Comparison of ENCODE assay signal across 5 cellular contexts in the genomic region with DNA sequence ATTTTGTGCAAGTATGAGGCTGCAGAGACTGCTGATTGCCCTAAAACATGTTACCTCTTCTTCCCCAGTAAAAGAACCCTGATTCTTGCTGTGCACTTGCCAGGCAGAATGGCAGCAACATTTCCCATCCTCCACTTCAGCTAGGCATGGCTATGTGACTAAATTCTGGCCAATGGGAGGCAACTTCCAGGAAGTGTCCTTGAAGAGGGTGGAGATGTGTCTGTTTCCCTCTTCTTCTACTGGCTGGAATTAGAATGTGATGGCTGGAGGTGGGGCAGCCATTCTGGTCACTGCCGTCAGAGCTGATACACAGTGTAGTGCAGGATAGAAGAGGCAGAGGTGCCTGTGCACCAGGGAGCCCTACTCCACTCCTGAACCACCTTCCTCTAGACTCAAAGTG.
"Had no signal": no experiment of that assay in that cellular context is flagged by ENCODE, and none has a peak within 500 bp of the region (broad histone marks: within the 10 kb centered on the region; RNA-seq: fewer than 3 reads in every experiment).

No MANE protein-coding gene starts in this region.

- H3K36me3 ChIP-seq: HAP-1 had no signal

- H3K27ac ChIP-seq: GM23248 had no signal

- H3K9ac ChIP-seq: GM23248 had no signal

- DNase-seq: GM23248, GOT3, H7, IMR-90 had no signal

- H2AFZ ChIP-seq: GM23248 had no signal

- H3K9me3 ChIP-seq: HAP-1 had no signal

- H3K4me3 ChIP-seq: GM23248, HAP-1 had no signal

- H3K4me1 ChIP-seq: HAP-1 had no signal
